In genomic region chr5:173090626-173091025, GRCh38 we compare ENCODE assay signal across 2 cellular contexts.
TF ChIP-seq lines count a peak whose summit lies in the region.

No MANE protein-coding gene starts in this region.

TF ChIP-seq in IMR-90, 13 proteins besides CTCF, POLR2A, EP300 and RAD21:
- TF ChIP-seq MXI1 (IDR thresholded peaks at IDR 0.05; ENCODE audit: borderline replicate concordance, low read depth, low read length) (no peak), CEBPB (IDR thresholded peaks at IDR 0.05; ENCODE audit: low read depth, low read length) (no peak), MAFK (IDR thresholded peaks at IDR 0.05; ENCODE audit: low read depth, low read length) (no peak), CHD1 (IDR thresholded peaks at IDR 0.05; ENCODE audit: low read depth, low read length) (no peak), FOS (IDR thresholded peaks at IDR 0.05; ENCODE audit: low read depth, low read length) (no peak), SMC3 (IDR thresholded peaks at IDR 0.05; ENCODE audit: low read depth, low read length) (no peak), RFX5 (IDR thresholded peaks at IDR 0.05; ENCODE audit: low read depth, low read length) (no peak)

TF ChIP-seq in K562, 482 proteins besides CTCF, POLR2A, EP300 and RAD21:
- TF ChIP-seq SNIP1 (IDR thresholded peaks at IDR 0.05; ENCODE audit: low read depth) (no peak), TCF7L2 (IDR thresholded peaks at IDR 0.05; ENCODE audit: low read depth, low read length) (no peak), STAT5A (IDR thresholded peaks at IDR 0.05; ENCODE audit: borderline replicate concordance, low read length) (no peak), POLR2B (IDR thresholded peaks at IDR 0.05; ENCODE audit: low read depth, partially characterized antibody) (no peak), NR2F6 (CRISPR knock-in tag; IDR thresholded peaks at IDR 0.05) (no peak), THRB (CRISPR knock-in tag; conservative IDR thresholded peaks at IDR 0.05) (no peak), SRSF1 (IDR thresholded peaks at IDR 0.05; ENCODE audit: low read depth, low read length) (no peak), BRD4 (IDR thresholded peaks at IDR 0.05) (no peak), RERE (CRISPR knock-in tag; IDR thresholded peaks at IDR 0.05; ENCODE audit: borderline replicate concordance) (no peak), ZNF165 (CRISPR knock-in tag; IDR thresholded peaks at IDR 0.05; ENCODE audit: borderline replicate concordance) (no peak), ATF1 (CRISPR knock-in tag; IDR thresholded peaks at IDR 0.05) (no peak), ATF1 (tag; IDR thresholded peaks at IDR 0.05) (no peak), JUN (IDR thresholded peaks at IDR 0.05; ENCODE audit: borderline replicate concordance, low read depth, low read length) (no peak), JUN (CRISPR knock-in tag; IDR thresholded peaks at IDR 0.05; ENCODE audit: borderline replicate concordance) (no peak), TBP (optimal IDR thresholded peaks at IDR 0.05; ENCODE audit: low read depth, low read length) (no peak), EZH2 (IDR thresholded peaks at IDR 0.05; ENCODE audit: borderline replicate concordance, low read depth, low read length) (no peak), ZNF316 (IDR thresholded peaks at IDR 0.05) (no peak), ZNF121 (CRISPR knock-in tag; conservative IDR thresholded peaks at IDR 0.05) (no peak), HEY1 (CRISPR knock-in tag; IDR thresholded peaks at IDR 0.05; ENCODE audit: borderline replicate concordance) (no peak), POLR2AphosphoS5 (IDR thresholded peaks at IDR 0.05; ENCODE audit: control insufficient read depth, insufficient read depth, low read depth, low read length) (no peak)
- TF ChIP-seq, protein P1, sequence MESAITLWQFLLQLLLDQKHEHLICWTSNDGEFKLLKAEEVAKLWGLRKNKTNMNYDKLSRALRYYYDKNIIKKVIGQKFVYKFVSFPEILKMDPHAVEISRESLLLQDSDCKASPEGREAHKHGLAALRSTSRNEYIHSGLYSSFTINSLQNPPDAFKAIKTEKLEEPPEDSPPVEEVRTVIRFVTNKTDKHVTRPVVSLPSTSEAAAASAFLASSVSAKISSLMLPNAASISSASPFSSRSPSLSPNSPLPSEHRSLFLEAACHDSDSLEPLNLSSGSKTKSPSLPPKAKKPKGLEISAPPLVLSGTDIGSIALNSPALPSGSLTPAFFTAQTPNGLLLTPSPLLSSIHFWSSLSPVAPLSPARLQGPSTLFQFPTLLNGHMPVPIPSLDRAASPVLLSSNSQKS (CRISPR knock-in tag; IDR thresholded peaks at IDR 0.05) = no peak
- TF ChIP-seq, protein P2, sequence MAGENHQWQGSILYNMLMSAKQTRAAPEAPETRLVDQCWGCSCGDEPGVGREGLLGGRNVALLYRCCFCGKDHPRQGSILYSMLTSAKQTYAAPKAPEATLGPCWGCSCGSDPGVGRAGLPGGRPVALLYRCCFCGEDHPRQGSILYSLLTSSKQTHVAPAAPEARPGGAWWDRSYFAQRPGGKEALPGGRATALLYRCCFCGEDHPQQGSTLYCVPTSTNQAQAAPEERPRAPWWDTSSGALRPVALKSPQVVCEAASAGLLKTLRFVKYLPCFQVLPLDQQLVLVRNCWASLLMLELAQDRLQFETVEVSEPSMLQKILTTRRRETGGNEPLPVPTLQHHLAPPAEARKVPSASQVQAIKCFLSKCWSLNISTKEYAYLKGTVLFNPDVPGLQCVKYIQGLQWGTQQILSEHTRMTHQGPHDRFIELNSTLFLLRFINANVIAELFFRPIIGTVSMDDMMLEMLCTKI (IDR thresholded peaks at IDR 0.05; ENCODE audit: partially characterized antibody) = no peak
